Comparison of ENCODE assay signal across 10 cellular contexts in the genomic region with DNA sequence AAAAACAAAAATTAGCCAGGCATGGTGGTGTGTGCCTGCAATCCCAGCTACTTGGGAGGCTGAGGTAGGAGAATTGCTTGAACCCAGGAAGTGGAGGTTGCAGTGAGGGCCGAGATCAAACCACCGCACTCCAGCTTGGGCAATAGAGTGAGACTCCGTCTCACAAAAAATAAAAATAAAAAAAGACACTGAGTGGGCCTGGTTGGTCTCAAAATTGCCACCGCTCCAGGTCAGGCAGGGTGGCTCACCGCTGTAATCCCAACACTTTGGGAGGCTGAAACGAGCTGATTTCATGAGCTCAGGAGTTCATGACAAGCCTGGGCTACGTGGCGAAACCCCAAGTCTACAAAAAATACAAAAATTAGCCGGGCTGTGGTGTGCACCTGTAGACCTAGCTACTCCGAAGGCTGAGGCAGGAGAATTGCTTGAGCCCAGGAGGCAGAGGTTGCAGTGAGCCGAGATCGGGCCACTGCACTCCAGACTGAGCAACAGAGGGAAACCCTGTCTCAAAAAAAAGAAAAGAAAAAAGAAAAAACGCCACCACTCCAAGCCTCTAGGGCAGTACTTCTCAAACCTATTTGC. TPM values are rescaled to one million over a fixed set of nuclear protein-coding genes. Genes with fewer than 3 reads are reported as not detected.
DNase-seq lines count a peak whose midpoint lies in the region; ATAC-seq and TF ChIP-seq lines count a peak whose summit lies in the region.
"Had no signal": no experiment of that assay in that cellular context is flagged by ENCODE, and none has a peak within 500 bp of the region (broad histone marks: within the 10 kb centered on the region; RNA-seq: fewer than 3 reads in every experiment).

No MANE protein-coding gene starts in this region.

- no peaks in the 10 kb centered on the region for H4K20me1 ChIP-seq in MM.1S (ENCODE audit: insufficient read depth, low read length)

- H3K9me2 ChIP-seq in MM.1S (replicated peaks; ENCODE audit: insufficient read depth, low read length): no peaks in the 10 kb centered on the region

- peaks cover 6 to 50% (median 24%) of the 10 kb centered on the region in 4 donors for H3K4me1 Mint-ChIP-seq in CD4-positive, CD25-positive, alpha-beta regulatory T cell
- H3K4me1 Mint-ChIP-seq in nephron progenitor cell: peaks cover 34% of the 10 kb centered on the region

- no peaks in the 10 kb centered on the region for H3K27me3 ChIP-seq in CD4-positive, CD25-positive, alpha-beta regulatory T cell (ENCODE audit: control insufficient read depth, insufficient read depth, low read length)
- H3K27me3 ChIP-seq in MM.1S (replicated peaks; ENCODE audit: insufficient read depth, low read length) (no peaks in the 10 kb centered on the region), dorsolateral prefrontal cortex (no peaks in the 10 kb centered on the region), foreskin keratinocyte (no peaks in the 10 kb centered on the region)

- peaks cover 40% of the 10 kb centered on the region for H3F3A ChIP-seq in MM.1S (ENCODE audit: insufficient read depth, low read length)

- H3K36me3 ChIP-seq in CD4-positive, CD25-positive, alpha-beta regulatory T cell (ENCODE audit: control insufficient read depth, insufficient read depth, low read length): peaks cover 7% of the 10 kb centered on the region
- no peaks in the 10 kb centered on the region for H3K36me3 ChIP-seq in MM.1S (replicated peaks; ENCODE audit: insufficient read depth, low read length)

- no peak overlapping the region for H2AFZ ChIP-seq in MM.1S (ENCODE audit: low read length)

- peaks cover 0 to 3% (median 0%) of the 10 kb centered on the region in 7 donors for H3K9me3 Mint-ChIP-seq in CD4-positive, CD25-positive, alpha-beta regulatory T cell
- H3K9me3 Mint-ChIP-seq in nephron progenitor cell: no peaks in the 10 kb centered on the region

- DNase-seq in CD4-positive, CD25-positive, alpha-beta regulatory T cell: no peak
- peak; percentile 19 for DNase-seq in MM.1S
- no peak for DNase-seq in dorsolateral prefrontal cortex
- DNase-seq in nephron progenitor cell: no peak
- DNase-seq in NCI-H1436 (lab: John Stamatoyannopoulos, UW): no peak
- no peak for DNase-seq in cerebellar cortex (ENCODE audit: low spot score)
- DNase-seq in SK-N-DZ (ENCODE audit: low spot score): no peak
- DNase-seq in foreskin keratinocyte: no peak
- DNase-seq: NCI-H526 treated with DMSO at 0.1 percent for 48 hours had no signal

- no peak for ATAC-seq in CD4-positive, CD25-positive, alpha-beta regulatory T cell (ENCODE audit: low read depth in 2 of 2)
- ATAC-seq in foreskin keratinocyte: no peak

- H3K27ac Mint-ChIP-seq in CD4-positive, CD25-positive, alpha-beta regulatory T cell: peak overlapping the region; percentile 97 to 99 (median 99)
- no peak overlapping the region for H3K27ac Mint-ChIP-seq in nephron progenitor cell

- peak overlapping the region; percentile 95 for H3K27ac ChIP-seq in CD4-positive, CD25-positive, alpha-beta regulatory T cell (ENCODE audit: insufficient read depth, low read length, poor library complexity, severe bottlenecking)
- H3K27ac ChIP-seq in MM.1S (ENCODE audit: low read length) (peak overlapping the region; percentile 96; the same call in 1 of the 2 replicates), dorsolateral prefrontal cortex (peak overlapping the region in 21 of 59 donors; percentile 1 to 92 (median 44)), foreskin keratinocyte (no peak overlapping the region)

- peak overlapping the region; percentile 96 to 100 (median 99) for H3K4me3 Mint-ChIP-seq in CD4-positive, CD25-positive, alpha-beta regulatory T cell
- peak overlapping the region; percentile 89 for H3K4me3 Mint-ChIP-seq in nephron progenitor cell

- H3K27me3 Mint-ChIP-seq in CD4-positive, CD25-positive, alpha-beta regulatory T cell: no peaks in the 10 kb centered on the region
- H3K27me3 Mint-ChIP-seq in nephron progenitor cell (ENCODE audit: low read depth, poor library complexity): peaks cover 13% of the 10 kb centered on the region

- peak overlapping the region; percentile 95 for H3K4me3 ChIP-seq in CD4-positive, CD25-positive, alpha-beta regulatory T cell (ENCODE audit: low read depth, low read length)
- H3K4me3 ChIP-seq in MM.1S (ENCODE audit: low read length) (peak overlapping the region; percentile 95), dorsolateral prefrontal cortex (peak overlapping the region in 44 of 59 donors; percentile 68 to 98 (median 92))

- peak overlapping the region; percentile 78 for H3K9ac ChIP-seq in MM.1S (ENCODE audit: low read length)

- H3K9me3 ChIP-seq in CD4-positive, CD25-positive, alpha-beta regulatory T cell (ENCODE audit: control insufficient read depth in 2 of 2, low read length in 2 of 2): no peaks in the 10 kb centered on the region
- no peaks in the 10 kb centered on the region for H3K9me3 ChIP-seq in MM.1S (replicated peaks; ENCODE audit: insufficient read depth, low read length)

- H3K79me2 ChIP-seq in MM.1S (ENCODE audit: low read length): peaks cover 66% of the 10 kb centered on the region

- H3K36me3 Mint-ChIP-seq in CD4-positive, CD25-positive, alpha-beta regulatory T cell: peaks cover 10% of the 10 kb centered on the region
- peaks cover 5% of the 10 kb centered on the region for H3K36me3 Mint-ChIP-seq in nephron progenitor cell (ENCODE audit: low read depth)

- TF ChIP-seq CTCF in MM.1S (IDR thresholded peaks at IDR 0.05; ENCODE audit: low read length) (no peak), dorsolateral prefrontal cortex (IDR thresholded peaks at IDR 0.05 in 54 of 56, conservative IDR thresholded peaks at IDR 0.05 in 2 of 56; ENCODE audit: low read depth in 1 of 56, partially characterized antibody in 56 of 56) (no peak), nephron progenitor cell (IDR thresholded peaks at IDR 0.05) (no peak), foreskin keratinocyte (conservative IDR thresholded peaks at IDR 0.05) (no peak)

- peaks cover 58% of the 10 kb centered on the region for H3K4me1 ChIP-seq in CD4-positive, CD25-positive, alpha-beta regulatory T cell (ENCODE audit: control insufficient read depth, insufficient read depth, low read length, poor library complexity, severe bottlenecking)
- peaks cover 18% of the 10 kb centered on the region for H3K4me1 ChIP-seq in MM.1S (ENCODE audit: low read length)
- H3K4me1 ChIP-seq in foreskin keratinocyte: no peaks in the 10 kb centered on the region

- intact Hi-C loops in dorsolateral prefrontal cortex (cut with DNase I): loop anchor here (5.0 kb wide), 3 partner anchors 44 to 274 kb away; partner anchors contain the start of gene FBXW11 (in 2 of the 2)

- peak overlapping the region; percentile 95 for H3K4me2 ChIP-seq in MM.1S (ENCODE audit: low read depth, low read length)

RNA-seq across cellular contexts. Expression of gene STK10, which starts 1.8 kb away (rescaled TPM):
- total RNA-seq in CD4-positive, CD25-positive, alpha-beta regulatory T cell: 533 TPM
- 10 to 100 TPM; 71.2 to 77.2 (median 74.1) TPM for polyA plus RNA-seq in CD4-positive, CD25-positive, alpha-beta regulatory T cell
- total RNA-seq in dorsolateral prefrontal cortex: 10 to 100 TPM in 111 of 120 experiments, 1 to 10 TPM in 9; 4.5 to 28.7 (median 16.7) TPM
- 4.7 and 5.9 TPM in 2 replicates for polyA plus RNA-seq in SK-N-DZ (2014; cell fraction: cytosol; rRNA removed)
- 9.0 and 16.4 TPM in 2 replicates for polyA plus RNA-seq in SK-N-DZ (2014; cell fraction: nucleus; rRNA removed)
- total RNA-seq in foreskin keratinocyte: 28.2 and 31.2 TPM in 2 replicates
- polyA plus RNA-seq in foreskin keratinocyte: 19.4 and 25.6 TPM in 2 replicates

RNA-seq across cellular contexts. Expression of gene EFCAB9, which starts 7.8 kb away (rescaled TPM):
- not detected for total RNA-seq in CD4-positive, CD25-positive, alpha-beta regulatory T cell
- polyA plus RNA-seq in CD4-positive, CD25-positive, alpha-beta regulatory T cell: not detected
- not detected for total RNA-seq in dorsolateral prefrontal cortex
- not detected in 2 replicates for polyA plus RNA-seq in SK-N-DZ (2014; cell fraction: cytosol; rRNA removed)
- polyA plus RNA-seq in SK-N-DZ (2014; cell fraction: nucleus; rRNA removed): not detected in 2 replicates
- not detected in 2 replicates for total RNA-seq in foreskin keratinocyte
- polyA plus RNA-seq in foreskin keratinocyte: not detected in 2 replicates
- total RNA-seq: urinary bladder had no signal
- polyA plus RNA-seq: urinary bladder had no signal

Comparison
In these comparisons a context has a peak if more than half of its experiments do, and no peak if none do; other contexts are left out.
1. RNA of gene STK10, which starts 1.8 kb away (total RNA-seq): 533 TPM in CD4-positive, CD25-positive, alpha-beta regulatory T cell (single experiment); 28.2 to 31.2 TPM in foreskin keratinocyte and 4.5 to 28.7 TPM in dorsolateral prefrontal cortex; every median in the first group is over 10 times any median in the second.
2. Peak in every context shown above with its lines, with median percentiles within 50 percentile points of each other: H3K4me3 ChIP-seq.